Comparison of ENCODE assay signal across 21 cellular contexts in genomic region chr1:65440322-65440864, GRCh38. TPM values are rescaled to one million over a fixed set of nuclear protein-coding genes. Genes with fewer than 3 reads are reported as not detected.
DNase-seq lines count a peak whose midpoint lies in the region; ATAC-seq, FAIRE-seq and TF ChIP-seq lines count a peak whose summit lies in the region.
"Had no signal": no experiment of that assay in that cellular context is flagged by ENCODE, and none has a peak within 500 bp of the region (broad histone marks: within the 10 kb centered on the region; RNA-seq: fewer than 3 reads in every experiment).

No MANE protein-coding gene starts in this region.

- H3K9ac ChIP-seq in H1 (replicated peaks in 1 of 4; ENCODE audit: extremely low read depth in 1 of 4, low read depth in 3 of 4, low read length in 3 of 4): no peak overlapping the region

- no peak for TF ChIP-seq POLR2A in H1 (IDR thresholded peaks at IDR 0.05; ENCODE audit: control extremely low read depth in 1 of 2, low read depth in 2 of 2, low read length in 2 of 2)

- H3K4me3 ChIP-seq in HEK293 (ENCODE audit: low read depth, low read length) (no peak overlapping the region), H1 (ENCODE audit: extremely low read depth in 1 of 4, insufficient read depth in 2 of 4, low read depth in 3 of 4, low read length in 4 of 4) (no peak overlapping the region)
- H3K4me3 ChIP-seq: GM23338 had no signal

- H3K27me3 ChIP-seq in H1 (replicated peaks in 1 of 4; ENCODE audit: control insufficient read depth in 3 of 4, extremely low read depth in 1 of 4, insufficient read depth in 3 of 4, low read length in 3 of 4): no peaks in the 10 kb centered on the region; a peak in 1 of 7 replicates

- H3K36me3 Mint-ChIP-seq in nephron progenitor cell (ENCODE audit: low read depth) (peaks cover 29% of the 10 kb centered on the region), mesothelial cell of epicardium (peaks cover 5% of the 10 kb centered on the region)
- H3K36me3 Mint-ChIP-seq in stimulated activated effector memory CD8-positive, alpha-beta T cell treated with anti-CD3 and anti-CD28 coated beads, Interleukin-12 subunit alpha, Interleukin-12 subunit beta, amount 100 ng/mL, for 72 hours: peaks cover 5% of the 10 kb centered on the region

- H2BK5ac ChIP-seq in H1 (ENCODE audit: low read depth, low read length): no peak overlapping the region

- H3K36me3 ChIP-seq in HEK293 (ENCODE audit: control insufficient read depth in 2 of 2, insufficient read depth in 1 of 2, low read length in 2 of 2) (no peaks in the 10 kb centered on the region), H1 (ENCODE audit: control insufficient read depth in 2 of 4, insufficient read depth in 4 of 4, low read length in 3 of 4) (no peaks in the 10 kb centered on the region; a peak in 1 of 8 replicates)

- no peak overlapping the region for H2AK5ac ChIP-seq in H1 (ENCODE audit: low read depth, low read length)

- no peak for TF ChIP-seq RAD21 in H1 (IDR thresholded peaks at IDR 0.05 in 1 of 2, conservative IDR thresholded peaks at IDR 0.05 in 1 of 2; ENCODE audit: low read depth in 2 of 2, low read length in 2 of 2)

- peaks cover 1% of the 10 kb centered on the region; the same call in 1 of the 2 replicates for H3K23me2 ChIP-seq in H1 (ENCODE audit: low read depth, low read length)

- no peaks in the 10 kb centered on the region for H3K79me1 ChIP-seq in H1 (ENCODE audit: low read depth, low read length)

- TF ChIP-seq EP300 in H1 (IDR thresholded peaks at IDR 0.05; ENCODE audit: borderline replicate concordance in 1 of 2, low read depth in 2 of 2, low read length in 2 of 2): no peak

- H3K23ac ChIP-seq in H1 (ENCODE audit: insufficient read length): no peak overlapping the region

- no peaks in the 10 kb centered on the region for H4K20me1 ChIP-seq in H1 (replicated peaks in 1 of 2; ENCODE audit: control insufficient read depth in 1 of 2, insufficient read depth in 2 of 2, low read length in 2 of 2)

- H3K4me1 ChIP-seq in HEK293 (ENCODE audit: control insufficient read depth, insufficient read depth, low read length): peaks cover 5% of the 10 kb centered on the region; the same call in 1 of the 2 replicates
- peaks cover 0 to 11% (median 7%) of the 10 kb centered on the region in 4 experiments; a peak in 5 of 7 replicates for H3K4me1 ChIP-seq in H1 (replicated peaks in 1 of 4; ENCODE audit: control insufficient read depth in 3 of 4, insufficient read depth in 4 of 4, low read length in 3 of 4)

- no peaks in the 10 kb centered on the region for H3K27me3 Mint-ChIP-seq in nephron progenitor cell (ENCODE audit: low read depth, poor library complexity)
- no peaks in the 10 kb centered on the region for H3K27me3 Mint-ChIP-seq in mesothelial cell of epicardium (ENCODE audit: low read depth)
- H3K27me3 Mint-ChIP-seq: B cell; CD4-positive, alpha-beta memory T cell had no signal

- no peak overlapping the region for H2AFZ ChIP-seq in H1 (ENCODE audit: low read length)
- H2AFZ ChIP-seq: GM23338 had no signal

- no peak overlapping the region for H4K5ac ChIP-seq in H1 (ENCODE audit: insufficient read length, low read depth, low read length)

- ATAC-seq in stimulated activated effector memory CD8-positive, alpha-beta T cell treated with anti-CD3 and anti-CD28 coated beads, Interleukin-12 subunit alpha, Interleukin-12 subunit beta, amount 100 ng/mL, for 72 hours: no peak
- ATAC-seq: GM23338, HepG2 had no signal

- H3K56ac ChIP-seq in H1 (replicated peaks; ENCODE audit: insufficient read length, low read depth, low read length): no peak overlapping the region

- H3K14ac ChIP-seq in H1 (ENCODE audit: insufficient read length): no peak overlapping the region

- H3K9me3 Mint-ChIP-seq in nephron progenitor cell: peaks cover 10% of the 10 kb centered on the region
- peaks cover 6% of the 10 kb centered on the region for H3K9me3 Mint-ChIP-seq in mesothelial cell of epicardium
- no peaks in the 10 kb centered on the region for H3K9me3 Mint-ChIP-seq in stimulated activated effector memory CD8-positive, alpha-beta T cell treated with anti-CD3 and anti-CD28 coated beads, Interleukin-12 subunit alpha, Interleukin-12 subunit beta, amount 100 ng/mL, for 72 hours
- H3K9me3 Mint-ChIP-seq: CD4-positive, alpha-beta memory T cell had no signal

- H3K79me2 ChIP-seq in H1 (ENCODE audit: control insufficient read depth in 1 of 2, insufficient read depth in 2 of 2, low read length in 2 of 2): no peaks in the 10 kb centered on the region

- no peaks in the 10 kb centered on the region for H3K4me1 Mint-ChIP-seq in nephron progenitor cell
- peaks cover 27% of the 10 kb centered on the region for H3K4me1 Mint-ChIP-seq in mesothelial cell of epicardium
- H3K4me1 Mint-ChIP-seq in stimulated activated effector memory CD8-positive, alpha-beta T cell treated with anti-CD3 and anti-CD28 coated beads, Interleukin-12 subunit alpha, Interleukin-12 subunit beta, amount 100 ng/mL, for 72 hours: no peaks in the 10 kb centered on the region
- H3K4me1 Mint-ChIP-seq: B cell; CD4-positive, alpha-beta memory T cell had no signal

- no peak for TF ChIP-seq CTCF in HEK293 (tag by site-specific recombination; IDR thresholded peaks at IDR 0.05)
- TF ChIP-seq CTCF in H1 (IDR thresholded peaks at IDR 0.05; ENCODE audit: control extremely low read depth in 1 of 3, insufficient read depth in 1 of 3, low read depth in 1 of 3, low read length in 3 of 3): no peak
- TF ChIP-seq CTCF in nephron progenitor cell (IDR thresholded peaks at IDR 0.05): no peak
- TF ChIP-seq CTCF in mesothelial cell of epicardium (IDR thresholded peaks at IDR 0.05; ENCODE audit: unreplicated experiment): no peak

- no peak overlapping the region for H2BK12ac ChIP-seq in H1 (ENCODE audit: low read depth, low read length)

- H3K9me3 ChIP-seq in HEK293 (ENCODE audit: control insufficient read depth, insufficient read depth, low read depth, low read length): no peaks in the 10 kb centered on the region
- peaks cover 0 to 9% of the 10 kb centered on the region in 2 experiments; a peak in 1 of 4 replicates for H3K9me3 ChIP-seq in H1 (ENCODE audit: insufficient read depth in 2 of 2, low read depth in 1 of 2, low read length in 1 of 2)

- no peak overlapping the region for H3K4ac ChIP-seq in H1 (replicated peaks; ENCODE audit: insufficient read length, low read depth, low read length)

- H3K27ac ChIP-seq in HEK293 (ENCODE audit: extremely low read depth, low read depth, low read length): no peak overlapping the region
- H3K27ac ChIP-seq in H1 (ENCODE audit: low read depth, low read length): no peak overlapping the region

- 92 to 100% methylated on average over 4 to 12 of the region's 12 CpGs for WGBS in H1 (ENCODE audit: extremely low coverage in 1 of 2, insufficient coverage in 1 of 2, insufficient read length in 1 of 2, insufficient replicate concordance in 2 of 2, low coverage in 1 of 2, low lambda C conversion rate in 2 of 2, missing lambda C conversion rate in 1 of 2), 2 experiments

- H3K4me3 Mint-ChIP-seq in nephron progenitor cell (no peak overlapping the region), mesothelial cell of epicardium (no peak overlapping the region)
- H3K4me3 Mint-ChIP-seq in stimulated activated effector memory CD8-positive, alpha-beta T cell treated with anti-CD3 and anti-CD28 coated beads, Interleukin-12 subunit alpha, Interleukin-12 subunit beta, amount 100 ng/mL, for 72 hours: no peak overlapping the region
- H3K4me3 Mint-ChIP-seq: B cell; CD4-positive, alpha-beta memory T cell; GM23338; H9 had no signal

- DNase-seq in MV-4-11 (lab: John Stamatoyannopoulos, UW) (peak; percentile 1), H1 (ENCODE audit: low read depth in 1 of 2, low spot score in 2 of 2) (no peak), nephron progenitor cell (no peak), mesothelial cell of epicardium (ENCODE audit: low spot score in 2 of 2, unreplicated experiment in 2 of 2) (no peak), D341Med (ENCODE audit: low spot score) (no peak)
- no peak for DNase-seq in stimulated activated effector memory CD8-positive, alpha-beta T cell treated with anti-CD3 and anti-CD28 coated beads, Interleukin-12 subunit alpha, Interleukin-12 subunit beta, amount 100 ng/mL, for 72 hours (ENCODE audit: low spot score in 2 of 2)
- DNase-seq in activated CD4-positive, alpha-beta T cell treated with anti-CD3 and anti-CD28 coated beads for 4 hours: no peak
- DNase-seq: ACHN; C1 segment of cervical spinal cord; CD4-positive, alpha-beta memory T cell; DMS153; DMS79 treated with DMSO at 0.1 percent for 48 hours; H9 had no signal

- H3K18ac ChIP-seq in H1 (ENCODE audit: extremely low read depth, low read length): no peak overlapping the region

- peak overlapping the region; percentile 23 for H3K27ac Mint-ChIP-seq in nephron progenitor cell
- H3K27ac Mint-ChIP-seq in mesothelial cell of epicardium: no peak overlapping the region
- no peak overlapping the region for H3K27ac Mint-ChIP-seq in stimulated activated effector memory CD8-positive, alpha-beta T cell treated with anti-CD3 and anti-CD28 coated beads, Interleukin-12 subunit alpha, Interleukin-12 subunit beta, amount 100 ng/mL, for 72 hours
- H3K27ac Mint-ChIP-seq: B cell; CD4-positive, alpha-beta memory T cell; GM23338 had no signal

- H2BK120ac ChIP-seq in H1 (replicated peaks; ENCODE audit: low read depth, low read length): no peak overlapping the region

- H2BK15ac ChIP-seq in H1 (ENCODE audit: low read length): no peak overlapping the region

- peak overlapping the region; percentile 89 for H4K91ac ChIP-seq in H1 (replicated peaks; ENCODE audit: insufficient read length, low read length)

- H3K4me2 ChIP-seq in H1 (ENCODE audit: insufficient read depth in 1 of 2, low read depth in 2 of 2, low read length in 2 of 2): no peak overlapping the region

- no peak overlapping the region for H4K8ac ChIP-seq in H1 (ENCODE audit: extremely low read depth, insufficient read depth, low read length)

- POLR2A ChIA-PET in HEK293 (lab: Yijun Ruan, JAX): no interaction called here
- POLR2A ChIA-PET in H1 (lab: Charles Lee; ENCODE audit: partially characterized antibody): interaction anchor here (1.5 kb wide), 1 partner anchor 8 kb away, joined by 5 read pairs; no protein-coding TSS in a partner anchor

- H2BK20ac ChIP-seq in H1 (ENCODE audit: low read length): no peak overlapping the region

- FAIRE-seq in H1 (lab: Jason Lieb, UNC): no peak
- FAIRE-seq: D721Med, G401.6, GM12891, HepG2, HTR-8/SVneo had no signal

- CTCF ChIA-PET in HEK293 (lab: Yijun Ruan, JAX) (interaction anchor here (0.6 to 3.0 kb wide), 5 partner anchors 10 to 247 kb away, joined by 3 to 17 read pairs (median 4); no protein-coding TSS in a partner anchor), H1 (lab: Charles Lee; ENCODE audit: partially characterized antibody) (interaction anchor here (0.7 to 5.0 kb wide), 9 partner anchors 9 to 464 kb away, joined by 3 to 27 read pairs (median 4); no protein-coding TSS in a partner anchor)

RNA-seq across cellular contexts. Expression of gene LEPR, which starts 19.9 kb away (rescaled TPM):
- 2.8 and 3.9 TPM in 2 replicates for total RNA-seq in H1 (2021; fragmentation: NEBNext Ultra II Directional; extraction: Animal tissue kit (Norgen Biotek cat#: 25700))
- 1.1 and 1.3 TPM in 2 replicates for polyA plus RNA-seq in H1 (2011; rRNA removed)
- 1.6 TPM for polyA plus RNA-seq in H1 (2011; cell fraction: cytosol; rRNA removed)
- polyA plus RNA-seq in H1 (2011; cell fraction: nucleus; rRNA removed): 1.4 TPM
- polyA plus RNA-seq in H1 (2012, experiment 1 of 2): 1.0 to 1.5 TPM (median 1.4 TPM) in 4 replicates
- 0.14 TPM for polyA plus RNA-seq in H1 (2012, experiment 2 of 2)
- 2.8 TPM for polyA plus RNA-seq in H1 (2013, experiment 1 of 2)
- 2.9 TPM for polyA plus RNA-seq in H1 (2013, experiment 2 of 2)
- 4.4 and 8.9 TPM in 2 replicates for polyA minus RNA-seq in H1 (2011; rRNA and poly(A)+ RNA removed)
- polyA minus RNA-seq in H1 (2011; cell fraction: cytosol; rRNA and poly(A)+ RNA removed): 2.2 TPM
- polyA minus RNA-seq in H1 (2011; cell fraction: nucleus; rRNA and poly(A)+ RNA removed): 4.5 TPM
- 4.3 to 5.0 TPM (median 4.7 TPM) in 3 replicates for total RNA-seq in mesothelial cell of epicardium

RNA-seq across cellular contexts. Expression of gene LEPROT, which starts 19.9 kb away (rescaled TPM):
- 19.9 and 25.7 TPM in 2 replicates for total RNA-seq in H1 (2021; fragmentation: NEBNext Ultra II Directional; extraction: Animal tissue kit (Norgen Biotek cat#: 25700))
- 20.4 and 27.2 TPM in 2 replicates for polyA plus RNA-seq in H1 (2011; rRNA removed)
- 29.0 TPM for polyA plus RNA-seq in H1 (2011; cell fraction: cytosol; rRNA removed)
- 9.4 TPM for polyA plus RNA-seq in H1 (2011; cell fraction: nucleus; rRNA removed)
- polyA plus RNA-seq in H1 (2012, experiment 1 of 2): 17.7 to 29.2 TPM (median 19.4 TPM) in 4 replicates
- polyA plus RNA-seq in H1 (2012, experiment 2 of 2): 31.9 TPM
- polyA plus RNA-seq in H1 (2013, experiment 1 of 2): 27.3 TPM
- polyA plus RNA-seq in H1 (2013, experiment 2 of 2): 30.5 TPM
- polyA minus RNA-seq in H1 (2011; rRNA and poly(A)+ RNA removed): 23.8 and 32.4 TPM in 2 replicates
- polyA minus RNA-seq in H1 (2011; cell fraction: cytosol; rRNA and poly(A)+ RNA removed): 16.9 TPM
- polyA minus RNA-seq in H1 (2011; cell fraction: nucleus; rRNA and poly(A)+ RNA removed): 46.7 TPM
- total RNA-seq in mesothelial cell of epicardium: 65.7 to 71.1 TPM (median 69.6 TPM) in 3 replicates
